Comparison of ENCODE assay signal across 13 cellular contexts in genomic region chr17:57032343-57032742, GRCh38. TPM values are rescaled to one million over a fixed set of nuclear protein-coding genes. Genes with fewer than 3 reads are reported as not detected.
DNase-seq lines count a peak whose midpoint lies in the region; ATAC-seq and TF ChIP-seq lines count a peak whose summit lies in the region.
"Had no signal": no experiment of that assay in that cellular context is flagged by ENCODE, and none has a peak within 500 bp of the region (broad histone marks: within the 10 kb centered on the region; RNA-seq: fewer than 3 reads in every experiment).

No MANE protein-coding gene starts in this region.

- TF ChIP-seq CTCF in colonic mucosa (IDR thresholded peaks at IDR 0.05) (no peak), mesothelial cell of epicardium (IDR thresholded peaks at IDR 0.05; ENCODE audit: unreplicated experiment) (no peak), thyroid gland (IDR thresholded peaks at IDR 0.05) (no peak), Caco-2 (IDR thresholded peaks at IDR 0.05; ENCODE audit: insufficient read depth in 1 of 2, low read depth in 1 of 2, low read length in 1 of 2, severe bottlenecking in 1 of 2, unreplicated experiment in 1 of 2) (no peak)

- H3K27ac ChIP-seq in colonic mucosa = peak overlapping the region; percentile 63
- H3K27ac ChIP-seq in thyroid gland = peak overlapping the region; percentile 90 to 95 (median 92)

- WGBS in thyroid gland, 2 donors = 25 to 36% methylated on average over 8 of the region's 8 CpGs

- H3K9me3 Mint-ChIP-seq in mesothelial cell of epicardium (peaks cover 16% of the 10 kb centered on the region), Caco-2 (ENCODE audit: unreplicated experiment) (peaks cover 18% of the 10 kb centered on the region)

- POLR2A ChIA-PET in Caco-2 (lab: Charles Lee) = no interaction called here

- no peaks in the 10 kb centered on the region for H3K9me3 ChIP-seq in colonic mucosa
- no peaks in the 10 kb centered on the region for H3K9me3 ChIP-seq in thyroid gland
- peaks cover 14% of the 10 kb centered on the region for H3K9me3 ChIP-seq in Caco-2

- intact Hi-C loops in colonic mucosa (cut with DNase I) (no loop called here), thyroid gland (cut with DNase I) (no loop called here), Caco-2 (cut with micrococcal nuclease; ENCODE audit: unreplicated experiment) (no loop called here)

- BruUV-seq in Caco-2 (replicated peaks; lab: Mats Ljungman, UMichigan) = no TSS peak

- H3K4me3 ChIP-seq in colonic mucosa (no peak overlapping the region), thyroid gland (replicated peaks in 1 of 3) (no peak overlapping the region), Caco-2 (ENCODE audit: low read depth, low read length) (no peak overlapping the region)

- H3K27me3 ChIP-seq in colonic mucosa = no peaks in the 10 kb centered on the region
- no peaks in the 10 kb centered on the region for H3K27me3 ChIP-seq in thyroid gland
- H3K27me3 ChIP-seq in Caco-2 (replicated peaks; ENCODE audit: control insufficient read depth, insufficient read depth, low read length) = no peaks in the 10 kb centered on the region

- H3K36me3 ChIP-seq in colonic mucosa (no peaks in the 10 kb centered on the region), thyroid gland (no peaks in the 10 kb centered on the region), Caco-2 (ENCODE audit: control insufficient read depth, insufficient read depth, low read length) (no peaks in the 10 kb centered on the region)

- DNase-seq in NCI-H2107 (lab: John Stamatoyannopoulos, UW) (peak; percentile 60), colonic mucosa (peak; percentile 71), mesothelial cell of epicardium (ENCODE audit: low spot score in 2 of 2, unreplicated experiment in 2 of 2) (no peak), thyroid gland (peak; percentile 84 to 86), Caco-2 (no peak), NCI-H524 (lab: John Stamatoyannopoulos, UW) (no peak)
- DNase-seq: activated CD4-positive, alpha-beta memory T cell treated with anti-CD3 and anti-CD28 coated beads for 36 hours; activated gamma-delta T cell treated with Interleukin-2 at 50 U/mL for 16 hours; CD4-positive, CD25-positive, alpha-beta regulatory T cell; stimulated activated CD4-positive, alpha-beta T cell treated with anti-CD3 and anti-CD28 coated beads, Interleukin-2, amount 100 ng/mL, for 48 hours; stimulated activated naive CD8-positive, alpha-beta T cell treated with anti-CD3 and anti-CD28 coated beads, Interleukin-15, Interleukin-2, amounts not matched to agents 100 U/mL and 50 U/mL, for 24 hours had no signal

- H3K4me1 Mint-ChIP-seq in mesothelial cell of epicardium = peaks cover 20% of the 10 kb centered on the region
- no peaks in the 10 kb centered on the region for H3K4me1 Mint-ChIP-seq in Caco-2 (ENCODE audit: low read depth, unreplicated experiment)
- H3K4me1 Mint-ChIP-seq: CD4-positive, CD25-positive, alpha-beta regulatory T cell had no signal

- CTCF ChIA-PET in Caco-2 (lab: Charles Lee) = interaction anchor here (0.6 kb wide), 1 partner anchor 1308 kb away, joined by 4 read pairs; no protein-coding TSS in a partner anchor

- H3K27ac Mint-ChIP-seq in mesothelial cell of epicardium (peak overlapping the region; percentile 79), Caco-2 (ENCODE audit: unreplicated experiment) (no peak overlapping the region)
- H3K27ac Mint-ChIP-seq: activated CD4-positive, alpha-beta memory T cell treated with anti-CD3 and anti-CD28 coated beads for 36 hours; CD4-positive, CD25-positive, alpha-beta regulatory T cell had no signal

- H3K4me1 ChIP-seq in colonic mucosa (peaks cover 12% of the 10 kb centered on the region), thyroid gland (peaks cover 47 to 53% of the 10 kb centered on the region in 2 donors), Caco-2 (0 out of 2 replicates have a peak, but pooled peaks cover 4% of the 10 kb centered on the region)

- peaks cover 5% of the 10 kb centered on the region for H3K27me3 Mint-ChIP-seq in mesothelial cell of epicardium (ENCODE audit: low read depth)
- H3K27me3 Mint-ChIP-seq in Caco-2 (ENCODE audit: insufficient read depth, unreplicated experiment) = peaks cover 9% of the 10 kb centered on the region

- peak in 1 of 2 donors; percentile 24 for TF ChIP-seq POLR2A in thyroid gland (IDR thresholded peaks at IDR 0.05)

- ATAC-seq in GM21717 (IDR thresholded peaks at IDR 0.05; ENCODE audit: unreplicated experiment) = no peak
- ATAC-seq in HG02623 (IDR thresholded peaks at IDR 0.05; ENCODE audit: unreplicated experiment) = no peak
- ATAC-seq: stimulated activated naive CD8-positive, alpha-beta T cell treated with anti-CD3 and anti-CD28 coated beads, Interleukin-15, Interleukin-2, amounts not matched to agents 100 U/mL and 50 U/mL, for 24 hours had no signal

- H3K36me3 Mint-ChIP-seq in mesothelial cell of epicardium = peaks cover 7% of the 10 kb centered on the region
- no peaks in the 10 kb centered on the region for H3K36me3 Mint-ChIP-seq in Caco-2 (ENCODE audit: insufficient read depth, unreplicated experiment)
- H3K36me3 Mint-ChIP-seq: CD4-positive, CD25-positive, alpha-beta regulatory T cell had no signal

- H3K9ac ChIP-seq in colonic mucosa (ENCODE audit: low read depth in 2 of 2, low read length in 2 of 2) = peak overlapping the region in 1 of 2 donors; percentile 49

- H3K4me3 Mint-ChIP-seq in mesothelial cell of epicardium (no peak overlapping the region), Caco-2 (ENCODE audit: unreplicated experiment) (no peak overlapping the region)
- H3K4me3 Mint-ChIP-seq: activated CD4-positive, alpha-beta memory T cell treated with anti-CD3 and anti-CD28 coated beads for 36 hours; CD4-positive, CD25-positive, alpha-beta regulatory T cell had no signal

RNA-seq across cellular contexts. Expression of gene AKAP1, which starts 52.7 kb away (rescaled TPM):
- 100 to 1,000 TPM; 128 to 139 TPM for total RNA-seq in colonic mucosa
- total RNA-seq in mesothelial cell of epicardium = 26.4 to 30.7 TPM (median 27.5 TPM) in 3 replicates
- 100 to 1,000 TPM in 1 of 4 donors, 10 to 100 TPM in 3; 91.6 to 105 (median 95.5) TPM for total RNA-seq in thyroid gland
- 87.1 and 87.2 TPM in 2 replicates for total RNA-seq in Caco-2 (2022)

RNA-seq across cellular contexts. Expression of gene SCPEP1, which starts 54.4 kb away (rescaled TPM):
- 10 to 100 TPM; 13.7 to 22.9 TPM for total RNA-seq in colonic mucosa
- 45.6 to 49.1 TPM (median 48.2 TPM) in 3 replicates for total RNA-seq in mesothelial cell of epicardium
- 100 to 1,000 TPM; 260 to 354 (median 284) TPM for total RNA-seq in thyroid gland
- total RNA-seq in Caco-2 (2022) = 40.5 and 44.3 TPM in 2 replicates

Comparison
In these comparisons a context has a peak if more than half of its experiments do, and no peak if none do; other contexts are left out.
1. DNase-seq: peak in NCI-H2107 (single experiment), colonic mucosa (single experiment) and thyroid gland (2 of 2); none in mesothelial cell of epicardium (0 of 2), Caco-2 (0 of 2) and NCI-H524 (0 of 2).